In the genomic region with DNA sequence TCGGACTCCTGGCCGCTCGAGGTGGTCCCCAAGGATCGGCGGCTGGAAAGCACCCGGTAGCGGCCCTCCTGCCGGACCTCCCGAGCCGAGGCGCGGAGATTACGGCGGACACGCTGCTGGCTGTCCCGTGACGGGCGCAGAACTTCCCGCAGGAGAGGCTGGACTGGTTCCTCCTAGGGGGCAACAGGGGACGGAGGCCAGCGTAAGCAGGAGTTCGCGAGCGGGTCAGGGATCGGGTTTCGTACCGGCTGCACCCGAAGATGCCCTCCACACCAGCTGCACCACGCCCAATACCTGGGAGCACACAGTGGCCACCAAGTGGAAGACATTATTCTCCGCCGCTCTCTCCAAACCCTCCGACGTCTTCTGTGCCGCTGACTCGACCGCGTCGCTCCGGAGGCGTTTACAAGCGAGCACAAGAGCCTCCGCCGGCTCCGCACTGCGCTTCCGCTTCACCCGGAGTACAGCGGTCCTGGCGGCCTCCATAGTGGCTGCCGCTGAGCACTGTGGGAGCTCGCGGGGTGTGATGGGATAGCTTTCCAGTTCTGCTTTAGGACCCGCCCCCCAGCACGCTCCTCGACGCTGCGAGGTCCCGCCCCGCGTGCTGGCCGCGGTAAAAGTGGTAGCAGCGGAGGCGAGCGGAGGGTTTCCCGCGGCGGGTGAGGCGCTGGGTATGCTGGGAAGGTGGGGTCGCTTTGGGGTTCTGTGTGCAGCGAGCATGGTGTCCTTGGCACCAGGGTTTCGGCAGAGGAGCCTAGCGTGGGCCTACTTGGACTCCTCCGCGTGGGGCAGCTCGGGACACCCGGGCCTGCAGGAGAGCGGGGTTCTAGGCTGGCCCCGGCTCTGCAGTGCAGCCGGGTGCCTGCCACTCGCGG, we compare ENCODE assay signal across 8 cellular contexts. TPM values are rescaled to one million over a fixed set of nuclear protein-coding genes. Genes with fewer than 3 reads are reported as not detected.
A peak's percentile ranks its signal among the peaks of the same experiment; 100 is the strongest.
DNase-seq lines count a peak whose midpoint lies in the region; ATAC-seq and TF ChIP-seq lines count a peak whose summit lies in the region.

A gene with protein sequence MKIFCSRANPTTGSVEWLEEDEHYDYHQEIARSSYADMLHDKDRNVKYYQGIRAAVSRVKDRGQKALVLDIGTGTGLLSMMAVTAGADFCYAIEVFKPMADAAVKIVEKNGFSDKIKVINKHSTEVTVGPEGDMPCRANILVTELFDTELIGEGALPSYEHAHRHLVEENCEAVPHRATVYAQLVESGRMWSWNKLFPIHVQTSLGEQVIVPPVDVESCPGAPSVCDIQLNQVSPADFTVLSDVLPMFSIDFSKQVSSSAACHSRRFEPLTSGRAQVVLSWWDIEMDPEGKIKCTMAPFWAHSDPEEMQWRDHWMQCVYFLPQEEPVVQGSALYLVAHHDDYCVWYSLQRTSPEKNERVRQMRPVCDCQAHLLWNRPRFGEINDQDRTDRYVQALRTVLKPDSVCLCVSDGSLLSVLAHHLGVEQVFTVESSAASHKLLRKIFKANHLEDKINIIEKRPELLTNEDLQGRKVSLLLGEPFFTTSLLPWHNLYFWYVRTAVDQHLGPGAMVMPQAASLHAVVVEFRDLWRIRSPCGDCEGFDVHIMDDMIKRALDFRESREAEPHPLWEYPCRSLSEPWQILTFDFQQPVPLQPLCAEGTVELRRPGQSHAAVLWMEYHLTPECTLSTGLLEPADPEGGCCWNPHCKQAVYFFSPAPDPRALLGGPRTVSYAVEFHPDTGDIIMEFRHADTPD (plus strand): TSS at position 579 of the 875 bp plus-strand sequence. CDS start 4,961 bp downstream, outside the sequence.
TSS of gene SLC7A6OS (minus strand) at position 506 of the 875 bp plus-strand sequence. CDS start at position 486, 20 bp downstream.

- no peaks in the 10 kb centered on the region for H3K9me3 ChIP-seq in testis

- TF ChIP-seq POLR2A in GM10847 (IDR thresholded peaks at IDR 0.05; ENCODE audit: extremely low read depth, insufficient read length) (peak; percentile 82), testis (IDR thresholded peaks at IDR 0.05) (no peak)

- DNase-seq in NCI-H1092 treated with DMSO at 0.1 percent for 48 hours (lab: John Stamatoyannopoulos, UW): peak; percentile 92
- no peak for DNase-seq in glomerular endothelial cell (ENCODE audit: extremely low read depth, low read depth, low spot score)
- DNase-seq in omental fat pad (ENCODE audit: low spot score): peak; percentile 64
- peak; percentile 97 for DNase-seq in testis

- H3K27me3 ChIP-seq in testis: no peaks in the 10 kb centered on the region

- H3K27me3 Mint-ChIP-seq in activated naive CD4-positive, alpha-beta T cell treated with anti-CD3 and anti-CD28 coated beads, Interleukin-2, amount 50 U/mL, for 24 hours: no peaks in the 10 kb centered on the region

- H3K9me3 Mint-ChIP-seq in activated naive CD4-positive, alpha-beta T cell treated with anti-CD3 and anti-CD28 coated beads, Interleukin-2, amount 50 U/mL, for 24 hours: no peaks in the 10 kb centered on the region

- peak within 1 kb of the TSS; percentile 99 for H3K27ac Mint-ChIP-seq in activated naive CD4-positive, alpha-beta T cell treated with anti-CD3 and anti-CD28 coated beads, Interleukin-2, amount 50 U/mL, for 24 hours

- H3K4me1 ChIP-seq in testis: peaks cover 7% of the 10 kb centered on the region

- peak; percentile 91 for ATAC-seq in HG02623 (IDR thresholded peaks at IDR 0.05; ENCODE audit: unreplicated experiment)
- peak; percentile 100 for ATAC-seq in SK-N-SH treated with all-trans-retinoic acid at 6 μM for 48 hours
- peak; percentile 100 for ATAC-seq in omental fat pad (ENCODE audit: low FRiP score)

- peaks cover 49% of the 10 kb centered on the region for H3K4me1 Mint-ChIP-seq in activated naive CD4-positive, alpha-beta T cell treated with anti-CD3 and anti-CD28 coated beads, Interleukin-2, amount 50 U/mL, for 24 hours

- no peak for TF ChIP-seq CTCF in omental fat pad (IDR thresholded peaks at IDR 0.05)
- TF ChIP-seq CTCF in testis (IDR thresholded peaks at IDR 0.05): peak in 2 of 3 experiments; percentile 35 to 47

- peak within 1 kb of the TSS; percentile 99 for H3K4me3 Mint-ChIP-seq in activated naive CD4-positive, alpha-beta T cell treated with anti-CD3 and anti-CD28 coated beads, Interleukin-2, amount 50 U/mL, for 24 hours

- intact Hi-C loops in testis (cut with DNase I; ENCODE audit: low total_unique reads): loop anchor here (5.0 kb wide), 1 partner anchor 48 kb away; the partner anchor contains the start of gene SLC7A6

- H3K4me3 ChIP-seq in testis: peak within 1 kb of the TSS; percentile 67 to 92

- 0 to 20% methylated on average over 2 to 82 of the region's 82 CpGs for WGBS in testis, 2 donors

- H3K27ac ChIP-seq in testis: peak within 1 kb of the TSS; percentile 31 to 71

- peaks cover 10% of the 10 kb centered on the region for H3K36me3 Mint-ChIP-seq in activated naive CD4-positive, alpha-beta T cell treated with anti-CD3 and anti-CD28 coated beads, Interleukin-2, amount 50 U/mL, for 24 hours

- H3K36me3 ChIP-seq in testis (ENCODE audit: low read depth, missing control alignments): no peaks in the 10 kb centered on the region

TF ChIP-seq in SK-N-SH treated with all-trans-retinoic acid at 6 μM for 48 hours, 23 proteins besides CTCF, POLR2A, EP300 and RAD21:
- TF ChIP-seq ZNF70 (CRISPR knock-in tag; IDR thresholded peaks at IDR 0.05) (peak; percentile 65; the same call in 1 of the 2 replicates), PATZ1 (CRISPR knock-in tag; IDR thresholded peaks at IDR 0.05; ENCODE audit: borderline replicate concordance) (no peak), TSHZ2 (CRISPR knock-in tag; IDR thresholded peaks at IDR 0.05) (0 out of 2 replicates have a peak, but pooled peaks have one; percentile 20)
TF ChIP-seq in SK-N-SH treated with all-trans-retinoic acid at 6 μM for 48 hours: peak in this region for 2.

RNA-seq across cellular contexts. Expression of the first gene that starts in this region (rescaled TPM):
- total RNA-seq in glomerular endothelial cell (28.5 and 43.3 TPM in 2 replicates), omental fat pad (10 to 100 TPM; 22.3 to 56.7 (median 35.8) TPM), testis (100 to 1,000 TPM in 1 of 2 donors, 10 to 100 TPM in 1; 99.3 to 111 TPM)
- polyA plus RNA-seq in testis (ENCODE audit: insufficient read depth, low read depth, low replicate concordance): 47.9 TPM

RNA-seq across cellular contexts. Expression of gene SLC7A6OS, which starts in this region (rescaled TPM):
- total RNA-seq in glomerular endothelial cell (11.4 and 11.5 TPM in 2 replicates), omental fat pad (10 to 100 TPM in 3 of 4 donors, 1 to 10 TPM in 1; 7.2 to 19.7 (median 14.7) TPM), testis (10 to 100 TPM; 24.3 to 25.8 TPM)
- polyA plus RNA-seq in testis (ENCODE audit: insufficient read depth, low read depth, low replicate concordance): 14.7 TPM

Comparison
In these comparisons a context has a peak if more than half of its experiments do, and no peak if none do; other contexts are left out.
1. CTCF ChIP-seq: peak in testis (2 of 3); none in omental fat pad (0 of 3).
2. Peak in every context shown above with its lines, with median percentiles within 50 percentile points of each other: ATAC-seq.